Comparison of ENCODE assay signal across 19 cellular contexts in the genomic region with DNA sequence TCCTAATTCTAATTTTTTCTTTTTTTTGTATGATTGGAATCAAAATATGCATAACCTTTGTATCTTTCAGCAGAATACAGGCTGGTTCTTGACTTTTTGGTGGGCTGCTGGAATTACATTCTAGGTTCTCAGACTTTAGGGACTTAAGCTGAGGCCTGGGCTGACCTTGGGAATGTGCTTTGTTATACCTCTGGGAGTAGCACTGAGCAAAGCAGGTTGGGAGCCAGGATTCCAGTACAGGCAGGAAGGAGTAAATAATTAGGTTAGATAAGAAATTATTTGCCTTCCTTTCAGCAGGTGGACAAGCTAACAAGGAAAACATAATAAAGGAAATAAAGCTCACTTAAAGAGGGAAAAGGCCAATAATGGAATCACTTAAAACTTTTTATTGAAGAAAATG. TPM values are rescaled to one million over a fixed set of nuclear protein-coding genes. Genes with fewer than 3 reads are reported as not detected.
DNase-seq lines count a peak whose midpoint lies in the region; ATAC-seq and TF ChIP-seq lines count a peak whose summit lies in the region.
"Had no signal": no experiment of that assay in that cellular context is flagged by ENCODE, and none has a peak within 500 bp of the region (broad histone marks: within the 10 kb centered on the region; RNA-seq: fewer than 3 reads in every experiment).

No MANE protein-coding gene starts in this region.

- TF ChIP-seq CTCF in epithelial cell of proximal tubule (conservative IDR thresholded peaks at IDR 0.05; ENCODE audit: low read depth, low read length): peak; percentile 4
- TF ChIP-seq CTCF in mucosa of descending colon (IDR thresholded peaks at IDR 0.05): no peak
- no peak for TF ChIP-seq CTCF in MCF 10A (IDR thresholded peaks at IDR 0.05; ENCODE audit: unreplicated experiment)

- H3K9me3 Mint-ChIP-seq in MCF 10A (ENCODE audit: unreplicated experiment): no peaks in the 10 kb centered on the region
- H3K9me3 Mint-ChIP-seq: CD8-positive, alpha-beta T cell had no signal

- no peaks in the 10 kb centered on the region for H3K4me1 Mint-ChIP-seq in MCF 10A (ENCODE audit: insufficient read depth, unreplicated experiment)
- H3K4me1 Mint-ChIP-seq: B cell had no signal

- CTCF ChIA-PET in MCF 10A (lab: Yijun Ruan, JAX): interaction anchor here (0.6 to 0.7 kb wide), 2 partner anchors 215 to 218 kb away, joined by 3 read pairs; no protein-coding TSS in a partner anchor

- no peaks in the 10 kb centered on the region for H3K36me3 Mint-ChIP-seq in MCF 10A (ENCODE audit: insufficient read depth, unreplicated experiment)
- H3K36me3 Mint-ChIP-seq: CD8-positive, alpha-beta T cell had no signal

- H3K4me3 Mint-ChIP-seq in MCF 10A (ENCODE audit: unreplicated experiment): no peak overlapping the region
- H3K4me3 Mint-ChIP-seq: B cell; CD8-positive, alpha-beta T cell had no signal

- no peaks in the 10 kb centered on the region for H3K36me3 ChIP-seq in mucosa of descending colon (ENCODE audit: low read depth)
- H3K36me3 ChIP-seq in subcutaneous abdominal adipose tissue (ENCODE audit: control insufficient read depth in 5 of 5, insufficient read depth in 5 of 5, low read length in 5 of 5): no peaks in the 10 kb centered on the region

- no peaks in the 10 kb centered on the region for H3K9me3 ChIP-seq in mucosa of descending colon
- no peaks in the 10 kb centered on the region for H3K9me3 ChIP-seq in subcutaneous abdominal adipose tissue (ENCODE audit: control insufficient read depth in 5 of 5, low read length in 5 of 5)

- H3K27ac Mint-ChIP-seq in MCF 10A (ENCODE audit: low read depth, unreplicated experiment): no peak overlapping the region
- H3K27ac Mint-ChIP-seq: B cell; CD8-positive, alpha-beta T cell had no signal

- peaks cover 0 to 3% (median 0%) of the 10 kb centered on the region in 5 donors for H3K27me3 ChIP-seq in subcutaneous abdominal adipose tissue (ENCODE audit: control insufficient read depth in 5 of 5, insufficient read depth in 4 of 5, low read length in 5 of 5)

- intact Hi-C loops in Right ventricle myocardium superior (cut with DNase I) (no loop called here), left cardiac atrium (cut with DNase I) (no loop called here), mucosa of descending colon (cut with DNase I, micrococcal nuclease) (no loop called here), MCF 10A (cut with micrococcal nuclease) (no loop called here)

- H3K4me3 ChIP-seq in epithelial cell of proximal tubule (ENCODE audit: low read depth, low read length): no peak overlapping the region
- H3K4me3 ChIP-seq in mucosa of descending colon: no peak overlapping the region
- no peak overlapping the region for H3K4me3 ChIP-seq in subcutaneous abdominal adipose tissue (ENCODE audit: low read depth in 1 of 5, low read length in 5 of 5)
- H3K4me3 ChIP-seq: GM23248, K562 had no signal

- DNase-seq in Right ventricle myocardium superior (no peak), left cardiac atrium (no peak), epithelial cell of proximal tubule (ENCODE audit: low read depth) (no peak), mucosa of descending colon (no peak), germinal center (ENCODE audit: low spot score) (no peak), MCF 10A (ENCODE audit: unreplicated experiment) (no peak)
- DNase-seq: CD8-positive, alpha-beta T cell; GM23248; NCI-H1436; NCI-H2029; NCI-H2171; NCI-H446; NK-92 treated with Interleukin-12 subunit alpha and Interleukin-12 subunit beta, amount 100 ng/mL, for 24 hours had no signal

- H3K9ac ChIP-seq in subcutaneous abdominal adipose tissue (ENCODE audit: low read length in 5 of 5): no peak overlapping the region
- H3K9ac ChIP-seq: GM23248 had no signal

- POLR2A ChIA-PET in MCF 10A (lab: Yijun Ruan, JAX): no interaction called here

- H3K4me1 ChIP-seq in mucosa of descending colon (ENCODE audit: low read depth): peaks cover 7% of the 10 kb centered on the region
- peaks cover 0 to 21% (median 13%) of the 10 kb centered on the region in 5 donors for H3K4me1 ChIP-seq in subcutaneous abdominal adipose tissue (ENCODE audit: control insufficient read depth in 5 of 5, insufficient read depth in 5 of 5, low read length in 5 of 5)

- H3K27me3 Mint-ChIP-seq in MCF 10A (ENCODE audit: insufficient read depth, unreplicated experiment): no peaks in the 10 kb centered on the region

- peak; percentile 50 for ATAC-seq in Right ventricle myocardium superior (ENCODE audit: poor library complexity)
- ATAC-seq in left cardiac atrium: no peak
- peak; percentile 76 for ATAC-seq in mucosa of descending colon
- no peak for ATAC-seq in GM18498 (IDR thresholded peaks at IDR 0.05; ENCODE audit: unreplicated experiment)
- ATAC-seq: CD8-positive, alpha-beta T cell; HCT116; K562 had no signal

- BruUV-seq in MCF 10A (replicated peaks; lab: Mats Ljungman, UMichigan): no TSS peak

- H3K27ac ChIP-seq in subcutaneous abdominal adipose tissue (ENCODE audit: low read depth, low read length): peak overlapping the region; percentile 86
- H3K27ac ChIP-seq: 22Rv1 had no signal

RNA-seq across cellular contexts. Expression of a gene that starts 49.9 kb away (rescaled TPM):
- 21.2 TPM for total RNA-seq in Right ventricle myocardium superior
- total RNA-seq in left cardiac atrium: 10 to 100 TPM; 18.6 to 22.8 TPM
- total RNA-seq in epithelial cell of proximal tubule: 4.6 and 5.6 TPM in 2 replicates
- total RNA-seq in mucosa of descending colon: 100 to 1,000 TPM; 102 to 248 (median 165) TPM
- not detected in 2 replicates for total RNA-seq in MCF 10A (2022)
- total RNA-seq: B cell had no signal

Comparison
In these comparisons a context has a peak if more than half of its experiments do, and no peak if none do; other contexts are left out.
1. ATAC-seq: peak in Right ventricle myocardium superior (single experiment) and mucosa of descending colon (single experiment); none in left cardiac atrium (0 of 2) and GM18498 (single experiment).